Comparison of ENCODE assay signal across 20 cellular contexts in genomic region chr3:67809370-67809935, GRCh38.
DNase-seq lines count a peak whose midpoint lies in the region; ATAC-seq and TF ChIP-seq lines count a peak whose summit lies in the region.
"Had no signal": no experiment of that assay in that cellular context is flagged by ENCODE, and none has a peak within 500 bp of the region (broad histone marks: within the 10 kb centered on the region; RNA-seq: fewer than 3 reads in every experiment).

No MANE protein-coding gene starts in this region.

- H4K20me1 ChIP-seq in GM23338 (replicated peaks; ENCODE audit: insufficient read depth) (no peaks in the 10 kb centered on the region), OCI-LY7 (ENCODE audit: insufficient read depth, low read length) (no peaks in the 10 kb centered on the region)
- H4K20me1 ChIP-seq: BLaER1 had no signal

- DNase-seq in NCI-H146 (lab: John Stamatoyannopoulos, UW) (peak; percentile 5), NCI-H146 treated with DMSO at 0.1 percent for 48 hours (lab: John Stamatoyannopoulos, UW; ENCODE audit: unreplicated experiment) (no peak), GM23338 (ENCODE audit: low spot score) (peak; percentile 8), OCI-LY7 (ENCODE audit: low spot score) (peak; percentile 53), right lobe of liver (no peak)
- no peak for DNase-seq in naive thymus-derived CD8-positive, alpha-beta T cell
- no peak for DNase-seq in CD8-positive, alpha-beta T cell
- DNase-seq: 8988T; CD4-positive, alpha-beta memory T cell; DMS 273 treated with DMSO at 0.1 percent for 48 hours; DMS53; DND-41; EL; HFFc6; IMR-90 had no signal

- no peaks in the 10 kb centered on the region for H3K36me3 Mint-ChIP-seq in GM23338 (ENCODE audit: low read depth)
- peaks cover 0 to 2% (median 0%) of the 10 kb centered on the region in 3 donors for H3K36me3 Mint-ChIP-seq in naive thymus-derived CD8-positive, alpha-beta T cell
- no peaks in the 10 kb centered on the region for H3K36me3 Mint-ChIP-seq in CD8-positive, alpha-beta T cell
- H3K36me3 Mint-ChIP-seq: CD14-positive monocyte had no signal

- no peak overlapping the region for H3K27ac Mint-ChIP-seq in GM23338
- no peak overlapping the region for H3K27ac Mint-ChIP-seq in naive thymus-derived CD8-positive, alpha-beta T cell
- no peak overlapping the region for H3K27ac Mint-ChIP-seq in CD8-positive, alpha-beta T cell
- H3K27ac Mint-ChIP-seq: CD14-positive monocyte; CD4-positive, alpha-beta memory T cell; HFFc6 had no signal

- H3K36me3 ChIP-seq in GM23338 (ENCODE audit: insufficient read depth) (no peaks in the 10 kb centered on the region), OCI-LY7 (ENCODE audit: insufficient read depth, low read length) (no peaks in the 10 kb centered on the region), right lobe of liver (no peaks in the 10 kb centered on the region)
- H3K36me3 ChIP-seq in CD8-positive, alpha-beta T cell (ENCODE audit: insufficient read depth, low read length) = no peaks in the 10 kb centered on the region
- H3K36me3 ChIP-seq: BLaER1 had no signal

- POLR2A ChIA-PET in OCI-LY7 (lab: Charles Lee) = no interaction called here
- POLR2A ChIA-PET in naive thymus-derived CD8-positive, alpha-beta T cell (lab: Charles Lee) = no interaction called here
- POLR2A ChIA-PET in CD8-positive, alpha-beta T cell (lab: Charles Lee) = no interaction called here

- H3K4me1 ChIP-seq in GM23338 (ENCODE audit: insufficient read depth) = peaks cover 6% of the 10 kb centered on the region
- peaks cover 7% of the 10 kb centered on the region for H3K4me1 ChIP-seq in OCI-LY7 (ENCODE audit: insufficient read depth, low read length, poor library complexity, severe bottlenecking)
- H3K4me1 ChIP-seq in right lobe of liver = peaks cover 0 to 13% (median 5%) of the 10 kb centered on the region in 4 donors
- no peaks in the 10 kb centered on the region for H3K4me1 ChIP-seq in CD8-positive, alpha-beta T cell (ENCODE audit: insufficient read depth, low read length)
- H3K4me1 ChIP-seq: BLaER1 had no signal

- no peaks in the 10 kb centered on the region for H3K27me3 Mint-ChIP-seq in GM23338 (ENCODE audit: insufficient read depth, low read depth, poor library complexity)
- H3K27me3 Mint-ChIP-seq in naive thymus-derived CD8-positive, alpha-beta T cell = peaks cover 0 to 1% (median 0%) of the 10 kb centered on the region in 5 donors
- H3K27me3 Mint-ChIP-seq in CD8-positive, alpha-beta T cell (ENCODE audit: low read depth) = peaks cover 2% of the 10 kb centered on the region

- H3K4me3 ChIP-seq in GM23338 (no peak overlapping the region), OCI-LY7 (ENCODE audit: low read depth, low read length, poor library complexity, severe bottlenecking) (no peak overlapping the region), right lobe of liver (no peak overlapping the region)
- H3K4me3 ChIP-seq in CD8-positive, alpha-beta T cell (ENCODE audit: low read depth, low read length) = no peak overlapping the region
- H3K4me3 ChIP-seq: BLaER1, GM12878 had no signal

- H3K4me3 Mint-ChIP-seq in GM23338 = no peak overlapping the region
- no peak overlapping the region for H3K4me3 Mint-ChIP-seq in naive thymus-derived CD8-positive, alpha-beta T cell
- no peak overlapping the region for H3K4me3 Mint-ChIP-seq in CD8-positive, alpha-beta T cell
- H3K4me3 Mint-ChIP-seq: CD14-positive monocyte; CD4-positive, alpha-beta memory T cell; HFFc6 had no signal

- CTCF ChIA-PET in OCI-LY7 (lab: Charles Lee; ENCODE audit: unreplicated experiment) = no interaction called here
- CTCF ChIA-PET in CD8-positive, alpha-beta T cell (lab: Charles Lee) = no interaction called here

- H3K9me3 ChIP-seq in OCI-LY7 (ENCODE audit: low read length) = no peaks in the 10 kb centered on the region
- H3K9me3 ChIP-seq in right lobe of liver = no peaks in the 10 kb centered on the region
- no peaks in the 10 kb centered on the region for H3K9me3 ChIP-seq in CD8-positive, alpha-beta T cell (ENCODE audit: low read length)

- H3K27ac ChIP-seq in GM23338 (ENCODE audit: low read depth) = no peak overlapping the region
- H3K27ac ChIP-seq in OCI-LY7 (ENCODE audit: low read depth, low read length, poor library complexity, severe bottlenecking) = no peak overlapping the region
- no peak overlapping the region for H3K27ac ChIP-seq in right lobe of liver
- H3K27ac ChIP-seq in CD8-positive, alpha-beta T cell (ENCODE audit: low read depth, low read length) = no peak overlapping the region
- H3K27ac ChIP-seq: BLaER1, HL-60 had no signal

- H2AFZ ChIP-seq in GM23338 = no peak overlapping the region
- H2AFZ ChIP-seq in OCI-LY7 (ENCODE audit: low read length) = no peak overlapping the region

- intact Hi-C loops in OCI-LY7 (cut with micrococcal nuclease; ENCODE audit: unreplicated experiment) = no loop called here
- intact Hi-C loops in right lobe of liver (cut with DNase I) = no loop called here
- intact Hi-C loops in CD8-positive, alpha-beta T cell (cut with DNase I, micrococcal nuclease) = no loop called here

- 41% methylated on average over 3 of the region's 4 CpGs for WGBS in right lobe of liver (ENCODE audit: insufficient coverage, low coverage, low lambda C conversion rate, missing lambda C conversion rate)

- H3F3A ChIP-seq in GM23338 (replicated peaks; ENCODE audit: low read depth) = no peaks in the 10 kb centered on the region

- H3K27me3 ChIP-seq in GM23338 (ENCODE audit: insufficient read depth) (no peaks in the 10 kb centered on the region), right lobe of liver (no peaks in the 10 kb centered on the region)
- H3K27me3 ChIP-seq in CD8-positive, alpha-beta T cell (ENCODE audit: insufficient read depth, low read length) = no peaks in the 10 kb centered on the region
- H3K27me3 ChIP-seq: BLaER1 had no signal

- no TSS peak for BruUV-seq in OCI-LY7 (replicated peaks; lab: Mats Ljungman, UMichigan)

- H3K79me2 ChIP-seq in GM23338 (replicated peaks; ENCODE audit: insufficient read depth) (no peaks in the 10 kb centered on the region), OCI-LY7 (ENCODE audit: insufficient read depth, low read depth, low read length) (no peaks in the 10 kb centered on the region)

- TF ChIP-seq POLR2A in right lobe of liver (IDR thresholded peaks at IDR 0.05) = no peak

- ATAC-seq in GM23338 (no peak; the same call in 2 of the 3 replicates), right lobe of liver (peak; percentile 66 to 93 (median 91))
- no peak for ATAC-seq in naive thymus-derived CD8-positive, alpha-beta T cell
- no peak for ATAC-seq in CD8-positive, alpha-beta T cell
- ATAC-seq: GM12878, HCT116 had no signal

- H3K4me2 ChIP-seq in GM23338 (no peak overlapping the region), OCI-LY7 (ENCODE audit: low read length) (0 out of 2 replicates have a peak overlapping the region, but pooled peaks have one; percentile 1)
- H3K4me2 ChIP-seq: BLaER1 had no signal

- H3K4me1 Mint-ChIP-seq in GM23338 = peaks cover 13% of the 10 kb centered on the region; the same call in 2 of the 3 replicates
- H3K4me1 Mint-ChIP-seq in naive thymus-derived CD8-positive, alpha-beta T cell = no peaks in the 10 kb centered on the region
- H3K4me1 Mint-ChIP-seq in CD8-positive, alpha-beta T cell (ENCODE audit: low read depth) = no peaks in the 10 kb centered on the region
- H3K4me1 Mint-ChIP-seq: CD14-positive monocyte; CD4-positive, alpha-beta memory T cell had no signal

- TF ChIP-seq CTCF in GM23338 (conservative IDR thresholded peaks at IDR 0.05; ENCODE audit: low read depth in 2 of 2) (no peak), OCI-LY7 (conservative IDR thresholded peaks at IDR 0.05; ENCODE audit: low read length) (no peak), right lobe of liver (IDR thresholded peaks at IDR 0.05) (no peak)
- TF ChIP-seq CTCF in CD8-positive, alpha-beta T cell (IDR thresholded peaks at IDR 0.05) = no peak

- no peaks in the 10 kb centered on the region for H3K9me3 Mint-ChIP-seq in GM23338
- H3K9me3 Mint-ChIP-seq in naive thymus-derived CD8-positive, alpha-beta T cell = no peaks in the 10 kb centered on the region
- no peaks in the 10 kb centered on the region for H3K9me3 Mint-ChIP-seq in CD8-positive, alpha-beta T cell
- H3K9me3 Mint-ChIP-seq: HFFc6 had no signal

- H3K9me2 ChIP-seq in GM23338 (ENCODE audit: insufficient read depth) (peaks cover 10% of the 10 kb centered on the region; the same call in 1 of the 2 replicates), OCI-LY7 (ENCODE audit: insufficient read depth, low read length) (no peaks in the 10 kb centered on the region)

Comparison
In these comparisons a context has a peak if more than half of its experiments do, and no peak if none do; other contexts are left out.
1. DNase-seq: peak in NCI-H146 (single experiment), GM23338 (single experiment) and OCI-LY7 (single experiment); none in NCI-H146 treated with DMSO at 0.1 percent for 48 hours (single experiment), right lobe of liver (0 of 3), naive thymus-derived CD8-positive, alpha-beta T cell (0 of 10) and CD8-positive, alpha-beta T cell (0 of 7).
2. ATAC-seq: peak in right lobe of liver (4 of 4); none in GM23338 (single experiment), naive thymus-derived CD8-positive, alpha-beta T cell (0 of 2) and CD8-positive, alpha-beta T cell (single experiment).